11 cellular contexts compared by ENCODE assay signal in the genomic region with DNA sequence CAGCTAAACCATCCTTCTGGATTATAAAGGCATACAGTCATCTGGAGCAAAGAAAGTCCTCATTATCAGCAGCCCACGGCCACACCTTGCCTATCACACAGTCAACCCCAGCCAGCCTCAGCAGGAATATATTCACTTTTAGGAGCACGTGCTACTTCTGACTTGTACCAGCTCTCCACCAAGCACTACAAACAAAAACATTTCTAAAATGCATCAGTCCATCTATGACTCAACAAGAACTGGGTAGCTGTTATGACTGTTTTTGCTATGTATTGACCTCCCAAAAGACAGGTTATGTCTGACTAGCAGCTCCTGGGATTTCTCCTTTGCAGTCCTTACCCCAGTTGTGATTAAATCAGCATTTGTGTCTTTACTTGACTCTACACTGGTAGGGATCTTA. TPM values are rescaled to one million over a fixed set of nuclear protein-coding genes. Genes with fewer than 3 reads are reported as not detected.
DNase-seq lines count a peak whose midpoint lies in the region; ATAC-seq and TF ChIP-seq lines count a peak whose summit lies in the region.
"Had no signal": no experiment of that assay in that cellular context is flagged by ENCODE, and none has a peak within 500 bp of the region (broad histone marks: within the 10 kb centered on the region; RNA-seq: fewer than 3 reads in every experiment).

No MANE protein-coding gene starts in this region.

- no peaks in the 10 kb centered on the region for H3K9me3 ChIP-seq in HUES6 (ENCODE audit: control insufficient read depth, insufficient read depth, low read depth, low read length)
- H3K9me3 ChIP-seq in BE2C = no peaks in the 10 kb centered on the region

- H3K27ac Mint-ChIP-seq in MCF 10A (ENCODE audit: low read depth, unreplicated experiment) = peak overlapping the region; percentile 71

- H3K27me3 Mint-ChIP-seq in MCF 10A (ENCODE audit: insufficient read depth, unreplicated experiment) = no peaks in the 10 kb centered on the region
- peaks cover 37% of the 10 kb centered on the region for H3K27me3 Mint-ChIP-seq in activated T-cell treated with anti-CD3 and anti-CD28 coated beads, Interleukin-2, amount 50 U/mL, for 4 hours (ENCODE audit: low read depth)

- peak overlapping the region; percentile 2 for H3K4me3 Mint-ChIP-seq in MCF 10A (ENCODE audit: unreplicated experiment)
- H3K4me3 Mint-ChIP-seq in activated T-cell treated with anti-CD3 and anti-CD28 coated beads, Interleukin-2, amount 50 U/mL, for 4 hours = no peak overlapping the region

- no TSS peak for BruUV-seq in MCF 10A (replicated peaks; lab: Mats Ljungman, UMichigan)

- H3K27ac ChIP-seq in HUES6 (ENCODE audit: low read depth, low read length) (0 out of 2 replicates have a peak overlapping the region, but pooled peaks have one; percentile 4), layer of hippocampus (ENCODE audit: low read depth, low read length) (peak overlapping the region; percentile 66), substantia nigra (ENCODE audit: low read depth, low read length, poor library complexity, severe bottlenecking) (peak overlapping the region; percentile 47)

- POLR2A ChIA-PET in MCF 10A (lab: Yijun Ruan, JAX) = interaction anchor here (0.5 to 4.9 kb wide), 16 partner anchors 7 to 622 kb away, joined by 3 to 24 read pairs (median 4); partner anchors contain the start of gene NUAK1

- H3K36me3 Mint-ChIP-seq in MCF 10A (ENCODE audit: insufficient read depth, unreplicated experiment) = peaks cover 4% of the 10 kb centered on the region
- no peaks in the 10 kb centered on the region for H3K36me3 Mint-ChIP-seq in activated T-cell treated with anti-CD3 and anti-CD28 coated beads, Interleukin-2, amount 50 U/mL, for 4 hours (ENCODE audit: insufficient read depth)

- TF ChIP-seq CTCF in MCF 10A (IDR thresholded peaks at IDR 0.05; ENCODE audit: unreplicated experiment) (no peak), BE2C (IDR thresholded peaks at IDR 0.05; ENCODE audit: low read depth, low read length) (no peak)

- H3K4me1 Mint-ChIP-seq in MCF 10A (ENCODE audit: insufficient read depth, unreplicated experiment) = peaks cover 38% of the 10 kb centered on the region
- no peaks in the 10 kb centered on the region for H3K4me1 Mint-ChIP-seq in activated T-cell treated with anti-CD3 and anti-CD28 coated beads, Interleukin-2, amount 50 U/mL, for 4 hours (ENCODE audit: low read depth)

- no peaks in the 10 kb centered on the region for H3K9me3 Mint-ChIP-seq in MCF 10A (ENCODE audit: unreplicated experiment)
- no peaks in the 10 kb centered on the region for H3K9me3 Mint-ChIP-seq in activated T-cell treated with anti-CD3 and anti-CD28 coated beads, Interleukin-2, amount 50 U/mL, for 4 hours

- H3K36me3 ChIP-seq in HUES6 (ENCODE audit: control insufficient read depth, insufficient read depth, low read length) (peaks cover 14% of the 10 kb centered on the region; the same call in 1 of the 2 replicates), BE2C (no peaks in the 10 kb centered on the region)

- no peak for ATAC-seq in activated T-cell treated with anti-CD3 and anti-CD28 coated beads, Interleukin-2, amount 50 U/mL, for 4 hours

- peaks cover 67% of the 10 kb centered on the region for H3K4me1 ChIP-seq in HUES6 (ENCODE audit: control insufficient read depth, insufficient read depth, low read length)
- peaks cover 3% of the 10 kb centered on the region for H3K4me1 ChIP-seq in BE2C

- CTCF ChIA-PET in MCF 10A (lab: Yijun Ruan, JAX) = interaction anchor here (0.6 to 4.3 kb wide), 11 partner anchors 16 to 811 kb away, joined by 3 to 23 read pairs (median 5); no protein-coding TSS in a partner anchor

- H3K9ac ChIP-seq in HUES6 (ENCODE audit: low read length) = no peak overlapping the region

- DNase-seq in MCF 10A (ENCODE audit: unreplicated experiment) (peak; percentile 53), substantia nigra (lab: John Stamatoyannopoulos, UW) (no peak), LoVo (ENCODE audit: low spot score) (no peak), BE2C (no peak)
- DNase-seq in activated T-cell treated with anti-CD3 and anti-CD28 coated beads, Interleukin-2, amount 50 U/mL, for 4 hours = no peak
- no peak for DNase-seq in activated CD4-positive, alpha-beta T cell treated with anti-CD3 and anti-CD28 coated beads, Interleukin-2, amount 50 U/mL, for 48 hours
- DNase-seq: NCI-H187, occipital lobe, OCI-M1 had no signal

- H3K4me3 ChIP-seq in HUES6 (ENCODE audit: low read depth, low read length) (0 out of 2 replicates have a peak overlapping the region, but pooled peaks have one; percentile 1), BE2C (ENCODE audit: low read depth, low read length) (no peak overlapping the region)

- H3K27me3 ChIP-seq in HUES6 (ENCODE audit: control insufficient read depth, insufficient read depth, low read length) = no peaks in the 10 kb centered on the region
- H3K27me3 ChIP-seq in layer of hippocampus (ENCODE audit: control insufficient read depth, insufficient read depth, low read length) = no peaks in the 10 kb centered on the region
- no peaks in the 10 kb centered on the region for H3K27me3 ChIP-seq in BE2C

- intact Hi-C loops in MCF 10A (cut with micrococcal nuclease) = no loop called here

RNA-seq across cellular contexts. Expression of gene NUAK1, which starts 31.2 kb away (rescaled TPM):
- 2.6 and 3.4 TPM in 2 replicates for total RNA-seq in MCF 10A (2022)
- 0.94 TPM for polyA plus RNA-seq in BE2C (2012; ENCODE audit: insufficient read depth, insufficient read length, low read depth)
- under 1 TPM in 2 of 3 donors, not detected in 1; 0.03 to 0.05 TPM for total RNA-seq in activated T-cell treated with anti-CD3 and anti-CD28 coated beads, Interleukin-2, amount 50 U/mL, for 4 hours

Comparison
In these comparisons a context has a peak if more than half of its experiments do, and no peak if none do; other contexts are left out.
1. H3K27ac ChIP-seq: peak in every context shown above with its lines; median percentile 66 in layer of hippocampus; 47 in substantia nigra; 4 in HUES6.